In genomic region chr2:112085382-112085730, GRCh38 we compare ENCODE assay signal across 20 cellular contexts. TPM values are rescaled to one million over a fixed set of nuclear protein-coding genes. Genes with fewer than 3 reads are reported as not detected.
DNase-seq lines count a peak whose midpoint lies in the region; ATAC-seq, FAIRE-seq and TF ChIP-seq lines count a peak whose summit lies in the region.
"Had no signal": no experiment of that assay in that cellular context is flagged by ENCODE, and none has a peak within 500 bp of the region (broad histone marks: within the 10 kb centered on the region; RNA-seq: fewer than 3 reads in every experiment).

No MANE protein-coding gene starts in this region.

- TF ChIP-seq CTCF in HepG2 (CRISPR knock-in tag; IDR thresholded peaks at IDR 0.05) = no peak
- TF ChIP-seq CTCF in right lobe of liver (IDR thresholded peaks at IDR 0.05) = no peak
- no peak for TF ChIP-seq CTCF in esophagus muscularis mucosa (IDR thresholded peaks at IDR 0.05)

- H3K27me3 Mint-ChIP-seq in central memory CD8-positive, alpha-beta T cell = no peaks in the 10 kb centered on the region
- H3K27me3 Mint-ChIP-seq in naive B cell = no peaks in the 10 kb centered on the region

- no peak overlapping the region for H3K4me3 Mint-ChIP-seq in central memory CD8-positive, alpha-beta T cell
- no peak overlapping the region for H3K4me3 Mint-ChIP-seq in naive B cell

- FAIRE-seq in HepG2 (lab: Jason Lieb, UNC) (no peak), RCC 7860 (lab: Jason Lieb, UNC) (no peak)
- FAIRE-seq: A204.1, GM12892, H1 had no signal

- no peak for TF ChIP-seq EP300 in HepG2 (IDR thresholded peaks at IDR 0.05; ENCODE audit: low read depth in 2 of 2, low read length in 2 of 2)
- no peak for TF ChIP-seq EP300 in HepG2 (CRISPR knock-in tag; IDR thresholded peaks at IDR 0.05; ENCODE audit: borderline replicate concordance)
- TF ChIP-seq EP300 in esophagus muscularis mucosa (IDR thresholded peaks at IDR 0.05) = no peak

- H3K36me3 Mint-ChIP-seq in central memory CD8-positive, alpha-beta T cell (ENCODE audit: insufficient read depth) = peaks cover 65% of the 10 kb centered on the region
- H3K36me3 Mint-ChIP-seq in naive B cell = peaks cover 54 to 56% of the 10 kb centered on the region in 2 donors

- DNase-seq in HepG2 (ENCODE audit: low spot score) = no peak
- DNase-seq in right lobe of liver = no peak
- no peak for DNase-seq in central memory CD8-positive, alpha-beta T cell (ENCODE audit: low spot score in 2 of 2)
- no peak for DNase-seq in naive B cell
- DNase-seq in RCC 7860 (ENCODE audit: low spot score) = no peak
- no peak for DNase-seq in effector memory CD4-positive, alpha-beta T cell
- DNase-seq in esophagus muscularis mucosa (ENCODE audit: extremely low spot score) = no peak
- DNase-seq: C1 segment of cervical spinal cord, KG1, NCI-H1436 treated with DMSO at 0.1 percent for 48 hours, NCI-H2029 treated with DMSO at 0.1 percent for 48 hours, NCI-H2171 treated with DMSO at 0.1 percent for 48 hours, NCI-H446 treated with DMSO at 0.1 percent for 48 hours, OCI-M1 had no signal

- no peak overlapping the region for H2AFZ ChIP-seq in HepG2 (ENCODE audit: low read length)

- TF ChIP-seq POLR2A in HepG2 (IDR thresholded peaks at IDR 0.05; ENCODE audit: insufficient read depth in 1 of 2, low read depth in 2 of 2, low read length in 2 of 2) = no peak
- TF ChIP-seq POLR2A in right lobe of liver (IDR thresholded peaks at IDR 0.05) = no peak
- no peak for TF ChIP-seq POLR2A in esophagus muscularis mucosa (IDR thresholded peaks at IDR 0.05; ENCODE audit: low read depth)

- H3K4me2 ChIP-seq in HepG2 (ENCODE audit: low read depth, low read length) = no peak overlapping the region

- in situ Hi-C loops in HepG2 (cut with HindIII; ENCODE audit: extremely low pct_ligation_motif_present, low pct_unique_long_range_greater_than_20kb) = no loop called here

- peaks cover 20% of the 10 kb centered on the region for H3K4me1 Mint-ChIP-seq in central memory CD8-positive, alpha-beta T cell
- H3K4me1 Mint-ChIP-seq in naive B cell = peaks cover 26 to 32% (median 29%) of the 10 kb centered on the region in 3 donors

- CTCF ChIA-PET in HepG2 (lab: Yijun Ruan, JAX; ENCODE audit: low intra/inter-chr PET ratio, low total read pairs) = no interaction called here

- H3K9me3 ChIP-seq in HepG2 (ENCODE audit: low read length) = no peaks in the 10 kb centered on the region
- H3K9me3 ChIP-seq in right lobe of liver = no peaks in the 10 kb centered on the region
- no peaks in the 10 kb centered on the region for H3K9me3 ChIP-seq in effector memory CD4-positive, alpha-beta T cell (ENCODE audit: control insufficient read depth, low read length)
- H3K9me3 ChIP-seq in esophagus muscularis mucosa = no peaks in the 10 kb centered on the region

- H3K9ac ChIP-seq in HepG2 (ENCODE audit: insufficient read depth, low read depth, low read length) = no peak overlapping the region

- POLR2A ChIA-PET in HepG2 (lab: Yijun Ruan, JAX) = no interaction called here

- H3K4me3 ChIP-seq in HepG2 (replicated peaks in 1 of 3; ENCODE audit: insufficient read depth in 1 of 3, low read depth in 2 of 3, low read length in 3 of 3) = no peak overlapping the region
- H3K4me3 ChIP-seq in right lobe of liver = no peak overlapping the region
- H3K4me3 ChIP-seq in effector memory CD4-positive, alpha-beta T cell (ENCODE audit: insufficient read depth, low read depth, low read length, poor library complexity, severe bottlenecking) = no peak overlapping the region
- no peak overlapping the region for H3K4me3 ChIP-seq in esophagus muscularis mucosa

- H3K9me3 Mint-ChIP-seq in central memory CD8-positive, alpha-beta T cell = no peaks in the 10 kb centered on the region
- peaks cover 0 to 4% (median 0%) of the 10 kb centered on the region in 7 donors for H3K9me3 Mint-ChIP-seq in naive B cell

- H3K79me2 ChIP-seq in HepG2 (ENCODE audit: insufficient read depth, low read length) = no peaks in the 10 kb centered on the region

- no peaks in the 10 kb centered on the region for H4K20me1 ChIP-seq in HepG2 (ENCODE audit: insufficient read depth, low read length)

- H3K36me3 ChIP-seq in HepG2 (replicated peaks in 1 of 2; ENCODE audit: control insufficient read depth in 1 of 2, insufficient read depth in 2 of 2, low read length in 2 of 2) (peaks cover 24 to 79% of the 10 kb centered on the region in 2 experiments), right lobe of liver (peaks cover 0 to 14% (median 6%) of the 10 kb centered on the region in 4 donors), esophagus muscularis mucosa (peaks cover 14 to 94% (median 77%) of the 10 kb centered on the region in 4 donors)
- H3K36me3 ChIP-seq in effector memory CD4-positive, alpha-beta T cell (ENCODE audit: control insufficient read depth, insufficient read depth, low read length) = peaks cover 80% of the 10 kb centered on the region

- peak overlapping the region; percentile 17 for H3K27ac ChIP-seq in HepG2 (ENCODE audit: extremely low read length, insufficient read depth, low read length)
- H3K27ac ChIP-seq in right lobe of liver = no peak overlapping the region
- no peak overlapping the region for H3K27ac ChIP-seq in effector memory CD4-positive, alpha-beta T cell (ENCODE audit: insufficient read depth, low read length, poor library complexity, severe bottlenecking)
- H3K27ac ChIP-seq in esophagus muscularis mucosa (replicated peaks in 1 of 4) = no peak overlapping the region
- H3K27ac ChIP-seq: RWPE1 had no signal

- TF ChIP-seq RAD21 in HepG2 (CRISPR knock-in tag; IDR thresholded peaks at IDR 0.05) = no peak

- H3K27me3 ChIP-seq in HepG2 (ENCODE audit: control insufficient read depth in 1 of 2, insufficient read depth in 2 of 2, low read length in 2 of 2) = no peaks in the 10 kb centered on the region
- H3K27me3 ChIP-seq in right lobe of liver = no peaks in the 10 kb centered on the region
- no peaks in the 10 kb centered on the region for H3K27me3 ChIP-seq in effector memory CD4-positive, alpha-beta T cell (replicated peaks; ENCODE audit: control insufficient read depth, insufficient read depth, low read length, poor library complexity, severe bottlenecking)
- H3K27me3 ChIP-seq in esophagus muscularis mucosa = no peaks in the 10 kb centered on the region

- peak overlapping the region; percentile 4 for H3K27ac Mint-ChIP-seq in central memory CD8-positive, alpha-beta T cell (ENCODE audit: low read depth)
- H3K27ac Mint-ChIP-seq in naive B cell = peak overlapping the region; percentile 66 to 96 (median 89)

- peaks cover 18% of the 10 kb centered on the region for H3K4me1 ChIP-seq in HepG2 (ENCODE audit: insufficient read depth, low read length)
- H3K4me1 ChIP-seq in right lobe of liver = peaks cover 0 to 3% (median 0%) of the 10 kb centered on the region in 4 donors
- H3K4me1 ChIP-seq in effector memory CD4-positive, alpha-beta T cell (ENCODE audit: control insufficient read depth, insufficient read depth, low read length, poor library complexity, severe bottlenecking) = no peaks in the 10 kb centered on the region
- H3K4me1 ChIP-seq in esophagus muscularis mucosa = no peaks in the 10 kb centered on the region

- ATAC-seq in HepG2 (no peak), right lobe of liver (no peak), naive B cell (ENCODE audit: low read depth in 2 of 2) (no peak), GM19455 (IDR thresholded peaks at IDR 0.05; ENCODE audit: unreplicated experiment) (no peak)
- ATAC-seq in central memory CD8-positive, alpha-beta T cell (replicated peaks; ENCODE audit: extremely low read depth, poor library complexity, severe bottlenecking) = no peak

- intact Hi-C loops in HepG2 (cut with micrococcal nuclease; ENCODE audit: unreplicated experiment) (no loop called here), right lobe of liver (cut with DNase I) (no loop called here), esophagus muscularis mucosa (cut with DNase I) (no loop called here)

- no TSS peak for BruUV-seq in HepG2 (replicated peaks; lab: Mats Ljungman, UMichigan)

RNA-seq across cellular contexts. Expression of gene TMEM87B, which starts 30.3 kb away (rescaled TPM):
- total RNA-seq in HepG2 (2016; rRNA removed; fragmentation: Illumina TruSeq; extraction: Trizol) (9.9 and 15.1 TPM in 2 replicates), right lobe of liver (10 to 100 TPM in 3 of 6 experiments, 1 to 10 TPM in 3; 5.4 to 18.0 (median 8.8) TPM), esophagus muscularis mucosa (10 to 100 TPM; 13.7 to 21.8 (median 14.9) TPM)
- total RNA-seq in HepG2 (2016; cell fraction: cytosol; rRNA removed; fragmentation: Illumina TruSeq; extraction: Trizol; ENCODE audit: low read depth) = 8.3 and 8.9 TPM in 2 replicates
- total RNA-seq in HepG2 (2016; cell fraction: insoluble cytoplasmic fraction; rRNA removed; fragmentation: Illumina TruSeq; extraction: Trizol) = 9.2 and 15.1 TPM in 2 replicates
- total RNA-seq in HepG2 (2016; cell fraction: membrane; rRNA removed; fragmentation: Illumina TruSeq; extraction: Trizol) = 6.2 and 6.3 TPM in 2 replicates
- total RNA-seq in HepG2 (2016; cell fraction: nucleus; rRNA removed; fragmentation: Illumina TruSeq; extraction: Trizol) = 24.1 and 32.0 TPM in 2 replicates
- polyA plus RNA-seq in HepG2 (2011; rRNA removed) (13.0 and 16.2 TPM in 2 replicates), naive B cell (ENCODE audit: low read depth in 6 of 6) (10 to 100 TPM in 1 of 6 donors, 1 to 10 TPM in 5; 5.3 to 12.6 (median 9.5) TPM)
- polyA plus RNA-seq in HepG2 (2011; cell fraction: cytosol; rRNA removed) = 5.4 and 9.6 TPM in 2 replicates
- 17.3 TPM in 2 replicates for polyA plus RNA-seq in HepG2 (2011; cell fraction: nucleus; rRNA removed)
- 16.5 and 25.6 TPM in 2 replicates for polyA plus RNA-seq in HepG2 (2012)
- polyA plus RNA-seq in HepG2 (2016; cell fraction: cytosol; fragmentation: Illumina TruSeq; extraction: Trizol; ENCODE audit: low read depth) = 0.47 and 0.84 TPM in 2 replicates
- polyA plus RNA-seq in HepG2 (2016; cell fraction: insoluble cytoplasmic fraction; fragmentation: Illumina TruSeq; extraction: Trizol; ENCODE audit: low read depth) = 7.1 and 8.1 TPM in 2 replicates
- polyA plus RNA-seq in HepG2 (2016; cell fraction: membrane; fragmentation: Illumina TruSeq; extraction: Trizol; ENCODE audit: low read depth) = 1.6 and 2.5 TPM in 2 replicates
- polyA plus RNA-seq in HepG2 (2016; cell fraction: nucleus; fragmentation: Illumina TruSeq; extraction: Trizol; ENCODE audit: insufficient read depth, low read depth) = 33.9 and 34.2 TPM in 2 replicates
- 2.3 and 9.3 TPM in 2 replicates for polyA minus RNA-seq in HepG2 (2011; rRNA and poly(A)+ RNA removed; ENCODE audit: low replicate concordance)
- polyA minus RNA-seq in HepG2 (2011; cell fraction: cytosol; rRNA and poly(A)+ RNA removed) = 21.9 and 33.0 TPM in 2 replicates
- 24.2 and 24.7 TPM in 2 replicates for polyA minus RNA-seq in HepG2 (2011; cell fraction: nucleus; rRNA and poly(A)+ RNA removed)

RNA-seq across cellular contexts. Expression of gene FBLN7, which starts 52.8 kb away (rescaled TPM):
- total RNA-seq in HepG2 (2016; rRNA removed; fragmentation: Illumina TruSeq; extraction: Trizol) (0.95 and 1.4 TPM in 2 replicates), right lobe of liver (1 to 10 TPM; 1.2 to 5.4 (median 2.9) TPM), esophagus muscularis mucosa (1 to 10 TPM; 1.1 to 2.1 (median 1.8) TPM)
- 0.53 and 1.0 TPM in 2 replicates for total RNA-seq in HepG2 (2016; cell fraction: cytosol; rRNA removed; fragmentation: Illumina TruSeq; extraction: Trizol; ENCODE audit: low read depth)
- 0.52 and 1.1 TPM in 2 replicates for total RNA-seq in HepG2 (2016; cell fraction: insoluble cytoplasmic fraction; rRNA removed; fragmentation: Illumina TruSeq; extraction: Trizol)
- total RNA-seq in HepG2 (2016; cell fraction: membrane; rRNA removed; fragmentation: Illumina TruSeq; extraction: Trizol) = 0.87 and 0.90 TPM in 2 replicates
- total RNA-seq in HepG2 (2016; cell fraction: nucleus; rRNA removed; fragmentation: Illumina TruSeq; extraction: Trizol) = 2.6 and 2.7 TPM in 2 replicates
- polyA plus RNA-seq in HepG2 (2011; rRNA removed) (2.3 and 2.4 TPM in 2 replicates), naive B cell (ENCODE audit: low read depth in 6 of 6) (under 1 TPM in 2 of 6 donors, not detected in 4; 0.18 to 0.23 TPM)
- polyA plus RNA-seq in HepG2 (2011; cell fraction: cytosol; rRNA removed) = 2.2 and 2.5 TPM in 2 replicates
- 5.3 and 6.4 TPM in 2 replicates for polyA plus RNA-seq in HepG2 (2011; cell fraction: nucleus; rRNA removed)
- 5.1 and 5.4 TPM in 2 replicates for polyA plus RNA-seq in HepG2 (2012)
- polyA plus RNA-seq in HepG2 (2016; cell fraction: cytosol; fragmentation: Illumina TruSeq; extraction: Trizol; ENCODE audit: low read depth) = 1.1 and 1.2 TPM in 2 replicates
- polyA plus RNA-seq in HepG2 (2016; cell fraction: insoluble cytoplasmic fraction; fragmentation: Illumina TruSeq; extraction: Trizol; ENCODE audit: low read depth) = 2.1 and 2.2 TPM in 2 replicates
- 1.6 and 1.7 TPM in 2 replicates for polyA plus RNA-seq in HepG2 (2016; cell fraction: membrane; fragmentation: Illumina TruSeq; extraction: Trizol; ENCODE audit: low read depth)
- 6.5 TPM in 2 replicates for polyA plus RNA-seq in HepG2 (2016; cell fraction: nucleus; fragmentation: Illumina TruSeq; extraction: Trizol; ENCODE audit: insufficient read depth, low read depth)
- polyA minus RNA-seq in HepG2 (2011; rRNA and poly(A)+ RNA removed; ENCODE audit: low replicate concordance) = 3.2 TPM in 1 of 2 replicates, not detected in the other
- polyA minus RNA-seq in HepG2 (2011; cell fraction: cytosol; rRNA and poly(A)+ RNA removed) = 1.6 and 2.9 TPM in 2 replicates
- polyA minus RNA-seq in HepG2 (2011; cell fraction: nucleus; rRNA and poly(A)+ RNA removed) = 3.4 and 4.0 TPM in 2 replicates
- total RNA-seq: Daoy had no signal
